ENCODE assay signal across 15 cellular contexts in the genomic region with DNA sequence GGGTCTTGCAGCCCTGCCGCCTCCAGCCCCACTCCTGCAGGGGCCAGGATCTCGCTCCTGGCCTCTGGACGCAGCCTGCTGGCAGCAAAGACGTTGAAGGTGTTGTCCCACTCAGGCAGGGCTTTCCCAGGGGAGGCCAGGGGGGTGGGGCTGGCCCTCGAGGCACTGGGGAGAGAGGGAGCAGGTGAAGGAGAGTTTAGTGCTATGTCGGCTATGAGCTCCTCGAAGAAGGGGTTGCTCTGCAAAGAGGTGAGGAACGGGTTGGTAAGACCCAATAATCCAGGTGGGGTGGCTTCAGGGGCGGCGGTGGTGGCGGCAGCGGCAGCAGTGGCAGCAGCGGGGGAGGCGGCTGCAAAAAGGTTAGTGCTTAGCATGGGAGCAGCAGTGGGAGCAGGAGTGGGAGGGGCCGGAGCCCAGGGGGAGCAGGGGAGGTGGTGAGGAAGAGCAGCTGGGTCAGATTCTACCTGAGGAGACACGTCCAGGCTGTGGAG.
"Had no signal": no experiment of that assay in that cellular context is flagged by ENCODE, and none has a peak within 500 bp of the region (broad histone marks: within the 10 kb centered on the region; RNA-seq: fewer than 3 reads in every experiment).

No MANE protein-coding gene starts in this region.

- H3K27ac ChIP-seq: epithelial cell of prostate, neutrophil, parathyroid adenoma had no signal

- DNase-seq: activated CD4-positive, alpha-beta T cell treated with anti-CD3 and anti-CD28 coated beads, Interleukin-2, amount 50 U/mL, for 48 hours; activated naive CD4-positive, alpha-beta T cell treated with anti-CD3 and anti-CD28 coated beads for 36 hours; activated naive CD8-positive, alpha-beta T cell treated with anti-CD3 and anti-CD28 coated beads, Interleukin-2, amount 50 U/mL, for 24 hours; effector memory CD8-positive, alpha-beta T cell; foreskin melanocyte; mammary epithelial cell; naive B cell; stimulated activated CD4-positive, alpha-beta T cell treated with anti-CD3 and anti-CD28 coated beads, Interleukin-12 subunit alpha, Interleukin-12 subunit beta, amount 100 ng/mL, for 4 hours; T1000 had no signal

- H3K4me3 Mint-ChIP-seq: activated naive CD4-positive, alpha-beta T cell treated with anti-CD3 and anti-CD28 coated beads for 36 hours; activated naive CD8-positive, alpha-beta T cell treated with anti-CD3 and anti-CD28 coated beads, Interleukin-2, amount 50 U/mL, for 24 hours; effector memory CD8-positive, alpha-beta T cell; naive B cell; stimulated activated memory B cell treated with anti-CD40 and anti-IgM and Interleukin-4, amounts not matched to agents 10 μg/mL and 1 μg/mL and 100 μg/mL, for 72 hours had no signal

- ATAC-seq: activated naive CD8-positive, alpha-beta T cell treated with anti-CD3 and anti-CD28 coated beads, Interleukin-2, amount 50 U/mL, for 24 hours; effector memory CD8-positive, alpha-beta T cell; left lobe of liver; stimulated activated memory B cell treated with anti-CD40 and anti-IgM and Interleukin-4, amounts not matched to agents 10 μg/mL and 1 μg/mL and 100 μg/mL, for 72 hours had no signal

- H2AFZ ChIP-seq: parathyroid adenoma had no signal

- H3K9me3 ChIP-seq: neutrophil had no signal

- H3K9me3 Mint-ChIP-seq: activated naive CD4-positive, alpha-beta T cell treated with anti-CD3 and anti-CD28 coated beads for 36 hours; activated naive CD8-positive, alpha-beta T cell treated with anti-CD3 and anti-CD28 coated beads, Interleukin-2, amount 50 U/mL, for 24 hours; activated T-helper 2 cell treated with anti-CD3 and anti-CD28 coated beads, Interferon-gamma antibody, Interleukin-2, Interleukin-4, amounts not matched to agents 10 μg/mL and 5 μg/mL and 100 μg/mL, durations not matched to agents 14 hours and 24 hours and 36 hours; effector memory CD8-positive, alpha-beta T cell; naive B cell; stimulated activated memory B cell treated with anti-CD40 and anti-IgM and Interleukin-4, amounts not matched to agents 10 μg/mL and 1 μg/mL and 100 μg/mL, for 72 hours had no signal

- H3K27me3 Mint-ChIP-seq: activated naive CD8-positive, alpha-beta T cell treated with anti-CD3 and anti-CD28 coated beads, Interleukin-2, amount 50 U/mL, for 24 hours; effector memory CD8-positive, alpha-beta T cell had no signal

- H3K9ac ChIP-seq: parathyroid adenoma had no signal

- H3K36me3 ChIP-seq: neutrophil had no signal

- H3K27ac Mint-ChIP-seq: activated naive CD4-positive, alpha-beta T cell treated with anti-CD3 and anti-CD28 coated beads for 36 hours; activated naive CD8-positive, alpha-beta T cell treated with anti-CD3 and anti-CD28 coated beads, Interleukin-2, amount 50 U/mL, for 24 hours; activated T-helper 2 cell treated with anti-CD3 and anti-CD28 coated beads, Interferon-gamma antibody, Interleukin-2, Interleukin-4, amounts not matched to agents 10 μg/mL and 5 μg/mL and 100 μg/mL, durations not matched to agents 14 hours and 24 hours and 36 hours; naive B cell; stimulated activated memory B cell treated with anti-CD40 and anti-IgM and Interleukin-4, amounts not matched to agents 10 μg/mL and 1 μg/mL and 100 μg/mL, for 72 hours had no signal

- H3K4me1 Mint-ChIP-seq: activated naive CD8-positive, alpha-beta T cell treated with anti-CD3 and anti-CD28 coated beads, Interleukin-2, amount 50 U/mL, for 24 hours; stimulated activated memory B cell treated with anti-CD40 and anti-IgM and Interleukin-4, amounts not matched to agents 10 μg/mL and 1 μg/mL and 100 μg/mL, for 72 hours had no signal

- H3K36me3 Mint-ChIP-seq: naive B cell had no signal
